In the genomic region with DNA sequence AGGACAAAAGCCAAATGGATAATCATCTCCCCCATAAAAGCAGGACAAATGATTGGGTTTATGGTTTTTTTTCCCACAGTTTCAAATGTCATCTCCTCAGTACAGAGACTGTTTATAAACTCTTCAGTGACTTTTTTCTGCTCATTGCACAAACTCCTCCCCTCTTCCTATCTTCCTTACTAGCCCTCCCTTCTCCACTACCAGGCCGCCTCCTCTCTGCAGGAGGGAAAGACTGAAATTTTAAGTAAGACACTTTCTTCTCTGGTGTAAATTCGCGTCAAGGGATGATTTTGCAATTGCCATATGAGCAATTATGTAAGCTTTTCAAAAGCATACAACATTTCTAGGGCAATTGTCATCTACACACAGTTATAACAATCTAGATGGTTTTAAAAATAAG, we compare ENCODE assay signal across 9 cellular contexts. TPM values are rescaled to one million over a fixed set of nuclear protein-coding genes. Genes with fewer than 3 reads are reported as not detected.
DNase-seq lines count a peak whose midpoint lies in the region; ATAC-seq and TF ChIP-seq lines count a peak whose summit lies in the region.
"Had no signal": no experiment of that assay in that cellular context is flagged by ENCODE, and none has a peak within 500 bp of the region (broad histone marks: within the 10 kb centered on the region; RNA-seq: fewer than 3 reads in every experiment).

No MANE protein-coding gene starts in this region.

- H3K4me3 ChIP-seq in GM23248 (no peak overlapping the region), endodermal cell (ENCODE audit: low read length) (no peak overlapping the region), prostate gland (no peak overlapping the region)

- H3K36me3 ChIP-seq in GM23248 (ENCODE audit: low read depth) (no peaks in the 10 kb centered on the region), endodermal cell (ENCODE audit: control insufficient read depth, insufficient read depth, low read length) (no peaks in the 10 kb centered on the region), prostate gland (no peaks in the 10 kb centered on the region)

- no peaks in the 10 kb centered on the region for H3F3A ChIP-seq in GM23248 (ENCODE audit: insufficient read depth)

- H3K9me3 ChIP-seq in GM23248 (ENCODE audit: low read depth) (no peaks in the 10 kb centered on the region), endodermal cell (ENCODE audit: control insufficient read depth, low read length) (no peaks in the 10 kb centered on the region), prostate gland (no peaks in the 10 kb centered on the region)

- no peak overlapping the region for H2AFZ ChIP-seq in GM23248

- no peak for TF ChIP-seq POLR2A in prostate gland (IDR thresholded peaks at IDR 0.05)

- H3K27me3 Mint-ChIP-seq in endodermal cell (ENCODE audit: insufficient read depth) = no peaks in the 10 kb centered on the region

- no peaks in the 10 kb centered on the region for H3K9me2 ChIP-seq in GM23248 (ENCODE audit: insufficient read depth)

- no peak overlapping the region for H3K27ac ChIP-seq in GM23248
- H3K27ac ChIP-seq in endodermal cell (ENCODE audit: low read depth, low read length) = peak overlapping the region; percentile 76
- H3K27ac ChIP-seq in prostate gland = peak overlapping the region in 1 of 2 donors; percentile 8

- H3K9me3 Mint-ChIP-seq in endodermal cell = no peaks in the 10 kb centered on the region

- no peaks in the 10 kb centered on the region for H3K79me2 ChIP-seq in GM23248 (ENCODE audit: insufficient read depth)

- 0 out of 2 replicates have a peak, but pooled peaks cover 6% of the 10 kb centered on the region for H3K4me1 ChIP-seq in GM23248 (ENCODE audit: insufficient read depth)
- H3K4me1 ChIP-seq in endodermal cell (ENCODE audit: control insufficient read depth, insufficient read depth, low read length) = peaks cover 19% of the 10 kb centered on the region
- no peaks in the 10 kb centered on the region for H3K4me1 ChIP-seq in prostate gland (replicated peaks)

- ATAC-seq in HG02610 (IDR thresholded peaks at IDR 0.05; ENCODE audit: unreplicated experiment) = no peak

- H3K9ac ChIP-seq in GM23248 (no peak overlapping the region), endodermal cell (ENCODE audit: extremely low read depth, low read length, poor library complexity, severe bottlenecking) (no peak overlapping the region)

- no peaks in the 10 kb centered on the region for H4K20me1 ChIP-seq in GM23248 (ENCODE audit: insufficient read depth)

- WGBS in GM23248 (ENCODE audit: low coverage in 1 of 2, low lambda C conversion rate in 2 of 2, missing lambda C conversion rate in 2 of 2), 2 experiments = 65 to 68% methylated on average over 3 of the region's 3 CpGs
- WGBS in endodermal cell (ENCODE audit: insufficient coverage in 1 of 2, insufficient read length in 1 of 2), 2 experiments = 0 to 17% methylated on average over 2 to 3 of the region's 3 CpGs
- 18% methylated on average over 3 of the region's 3 CpGs for whole genome bisulfite sequencing in prostate gland

- in situ Hi-C loops in GM23248 (cut with MboI) = no loop called here

- peaks cover 48% of the 10 kb centered on the region for H3K4me1 Mint-ChIP-seq in endodermal cell

- no peak overlapping the region for H3K27ac Mint-ChIP-seq in endodermal cell

- H3K4me3 Mint-ChIP-seq in endodermal cell = no peak overlapping the region

- DNase-seq in GM23248 = peak; percentile 57
- peak; percentile 38 for DNase-seq in NCI-H226
- DNase-seq in endodermal cell = peak; percentile 69
- DNase-seq in prostate gland (ENCODE audit: low spot score) = peak; percentile 18
- no peak for DNase-seq in activated CD4-positive, alpha-beta T cell treated with anti-CD3 and anti-CD28 coated beads for 1 hour
- DNase-seq in UCSD-AML1 (lab: John Stamatoyannopoulos, UW; ENCODE audit: unreplicated experiment) = no peak
- no peak for DNase-seq in NAMALWA (ENCODE audit: low spot score)
- DNase-seq: posterior cingulate gyrus had no signal

- intact Hi-C loops in prostate gland (cut with DNase I) = no loop called here

- no peak for TF ChIP-seq CTCF in endodermal cell (conservative IDR thresholded peaks at IDR 0.05)
- TF ChIP-seq CTCF in prostate gland (IDR thresholded peaks at IDR 0.05) = no peak

- no peak overlapping the region for H3K4me2 ChIP-seq in GM23248 (ENCODE audit: unreplicated experiment)

- no peaks in the 10 kb centered on the region for H3K36me3 Mint-ChIP-seq in endodermal cell (ENCODE audit: low read depth)

- no peaks in the 10 kb centered on the region for H3K27me3 ChIP-seq in GM23248 (replicated peaks; ENCODE audit: insufficient read depth)
- H3K27me3 ChIP-seq in endodermal cell (ENCODE audit: control insufficient read depth, insufficient read depth, low read length, poor library complexity, severe bottlenecking) = no peaks in the 10 kb centered on the region
- no peaks in the 10 kb centered on the region for H3K27me3 ChIP-seq in prostate gland (replicated peaks; ENCODE audit: insufficient read depth)

RNA-seq across cellular contexts. Expression of gene BTG1, which starts 37.0 kb away (rescaled TPM):
- total RNA-seq in GM23248 (2014; rRNA removed; shearing (Covaris generic)) = 13.9 and 14.4 TPM in 2 replicates
- 58.9 and 62.2 TPM in 2 replicates for polyA plus RNA-seq in GM23248 (2016; fragmentation: Nextera tagmentation; extraction: Ambion mirVana)
- 10 to 100 TPM; 30.4 to 34.1 TPM for total RNA-seq in endodermal cell
- 81.7 TPM for polyA plus RNA-seq in endodermal cell (2013, experiment 1 of 2)
- polyA plus RNA-seq in endodermal cell (2013, experiment 2 of 2) = 69.9 TPM
- total RNA-seq in prostate gland = 10 to 100 TPM; 52.7 to 56.9 TPM

Comparison
In these comparisons a context has a peak if more than half of its experiments do, and no peak if none do; other contexts are left out.
1. DNase-seq: peak in GM23248 (single experiment), NCI-H226 (single experiment), endodermal cell (single experiment) and prostate gland (single experiment); none in activated CD4-positive, alpha-beta T cell treated with anti-CD3 and anti-CD28 coated beads for 1 hour (single experiment), UCSD-AML1 (single experiment) and NAMALWA (single experiment).